In the genomic region with DNA sequence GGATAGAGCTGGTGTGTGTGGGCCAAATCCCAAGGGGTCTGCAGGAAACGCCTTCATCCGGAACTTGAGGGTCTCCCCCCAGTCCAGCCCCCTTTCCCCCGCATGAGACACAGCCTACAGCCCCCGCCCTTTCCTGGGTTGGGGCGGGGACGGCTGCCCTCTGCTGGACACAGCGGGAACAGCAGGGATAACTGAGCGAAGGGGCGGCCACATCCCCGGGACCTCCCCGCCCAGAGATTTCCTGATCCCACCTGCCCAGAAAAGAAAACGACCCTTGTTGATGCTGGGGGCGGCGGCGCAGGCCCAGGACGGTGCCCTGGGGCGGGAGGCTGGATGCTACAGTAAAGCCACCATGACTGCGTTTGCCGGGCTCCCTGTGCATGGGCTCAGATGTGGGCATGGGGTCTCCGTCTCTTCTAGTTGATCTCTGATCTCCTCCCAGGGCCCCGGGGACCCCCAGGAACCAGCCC, we compare ENCODE assay signal across 8 cellular contexts. TPM values are rescaled to one million over a fixed set of nuclear protein-coding genes. Genes with fewer than 3 reads are reported as not detected.
DNase-seq lines count a peak whose midpoint lies in the region; ATAC-seq and TF ChIP-seq lines count a peak whose summit lies in the region.

No MANE protein-coding gene starts in this region.

- peaks cover 4% of the 10 kb centered on the region for H3K36me3 Mint-ChIP-seq in activated CD8-positive, alpha-beta T cell treated with anti-CD3 and anti-CD28 coated beads for 36 hours (ENCODE audit: low read depth)
- peaks cover 8% of the 10 kb centered on the region for H3K36me3 Mint-ChIP-seq in endothelial cell (ENCODE audit: low read depth, unreplicated experiment)

- no peak overlapping the region for H3K27ac Mint-ChIP-seq in activated CD8-positive, alpha-beta T cell treated with anti-CD3 and anti-CD28 coated beads for 36 hours
- no peak overlapping the region for H3K27ac Mint-ChIP-seq in endothelial cell (ENCODE audit: unreplicated experiment)

- no peak for TF ChIP-seq POLR2A in vagina (IDR thresholded peaks at IDR 0.05)

- no peaks in the 10 kb centered on the region for H3K9me3 ChIP-seq in neutrophil
- H3K9me3 ChIP-seq in vagina, result peaks cover 10% of the 10 kb centered on the region

- intact Hi-C loops in activated CD8-positive, alpha-beta T cell treated with anti-CD3 and anti-CD28 coated beads for 36 hours (cut with micrococcal nuclease), result loop anchor here (5.0 to 10.0 kb wide), 2 partner anchors 93 to 160 kb away; a partner anchor contains a TSS
- intact Hi-C loops in vagina (cut with DNase I), result loop anchor here (5.0 kb wide), 1 partner anchor 220 kb away; no protein-coding TSS in a partner anchor

- H3K4me1 Mint-ChIP-seq in activated CD8-positive, alpha-beta T cell treated with anti-CD3 and anti-CD28 coated beads for 36 hours (ENCODE audit: low read depth), result peaks cover 2% of the 10 kb centered on the region
- no peaks in the 10 kb centered on the region for H3K4me1 Mint-ChIP-seq in endothelial cell (ENCODE audit: unreplicated experiment)

- ATAC-seq in activated CD8-positive, alpha-beta T cell treated with anti-CD3 and anti-CD28 coated beads for 36 hours, result peak; percentile 80
- ATAC-seq in HG03280 (IDR thresholded peaks at IDR 0.05; ENCODE audit: unreplicated experiment) (no peak), GM18870 (IDR thresholded peaks at IDR 0.05; ENCODE audit: unreplicated experiment) (no peak)

- CTCF ChIA-PET in activated CD8-positive, alpha-beta T cell treated with anti-CD3 and anti-CD28 coated beads for 36 hours (lab: Charles Lee), result interaction anchor here (0.9 to 5.0 kb wide), 12 partner anchors 11 to 223 kb away, joined by 3 to 52 read pairs (median 4); no protein-coding TSS in a partner anchor

- H3K4me3 Mint-ChIP-seq in activated CD8-positive, alpha-beta T cell treated with anti-CD3 and anti-CD28 coated beads for 36 hours, result no peak overlapping the region
- no peak overlapping the region for H3K4me3 Mint-ChIP-seq in endothelial cell (ENCODE audit: unreplicated experiment)

- no peak overlapping the region for H3K27ac ChIP-seq in C4-2B
- no peak overlapping the region for H3K27ac ChIP-seq in neutrophil
- H3K27ac ChIP-seq in vagina, result no peak overlapping the region

- DNase-seq in HuH-7.5 (ENCODE audit: low spot score), result peak; percentile 96
- peak; percentile 66 for DNase-seq in activated CD8-positive, alpha-beta T cell treated with anti-CD3 and anti-CD28 coated beads for 36 hours
- DNase-seq in endothelial cell (ENCODE audit: low spot score), result peak; percentile 75
- no peak for DNase-seq in vagina (ENCODE audit: extremely low spot score in 2 of 2)

- peaks cover 14% of the 10 kb centered on the region for H3K9me3 Mint-ChIP-seq in activated CD8-positive, alpha-beta T cell treated with anti-CD3 and anti-CD28 coated beads for 36 hours
- no peaks in the 10 kb centered on the region for H3K9me3 Mint-ChIP-seq in endothelial cell (ENCODE audit: unreplicated experiment)

- POLR2A ChIA-PET in activated CD8-positive, alpha-beta T cell treated with anti-CD3 and anti-CD28 coated beads for 36 hours (lab: Charles Lee), result interaction anchor here (1.1 kb wide), 1 partner anchor 15 kb away, joined by 3 read pairs; no protein-coding TSS in a partner anchor

- H3K4me3 ChIP-seq in neutrophil (ENCODE audit: low read depth in 1 of 2, low read length in 1 of 2) (no peak overlapping the region), vagina (no peak overlapping the region)

- no peaks in the 10 kb centered on the region for H3K36me3 ChIP-seq in neutrophil
- H3K36me3 ChIP-seq in vagina, result no peaks in the 10 kb centered on the region

- H3K27me3 Mint-ChIP-seq in activated CD8-positive, alpha-beta T cell treated with anti-CD3 and anti-CD28 coated beads for 36 hours, result peaks cover 69% of the 10 kb centered on the region
- H3K27me3 Mint-ChIP-seq in endothelial cell (ENCODE audit: unreplicated experiment), result peaks cover 17% of the 10 kb centered on the region

- TF ChIP-seq CTCF in C4-2B (conservative IDR thresholded peaks at IDR 0.05) (peak; percentile 99), endothelial cell (IDR thresholded peaks at IDR 0.05; ENCODE audit: unreplicated experiment) (peak; percentile 94), neutrophil (IDR thresholded peaks at IDR 0.05) (peak; percentile 91), vagina (IDR thresholded peaks at IDR 0.05) (peak; percentile 76 to 88 (median 82))
- peak; percentile 95 for TF ChIP-seq CTCF in activated CD8-positive, alpha-beta T cell treated with anti-CD3 and anti-CD28 coated beads for 36 hours (IDR thresholded peaks at IDR 0.05)

- H3K4me1 ChIP-seq in neutrophil (ENCODE audit: control insufficient read depth in 1 of 2, insufficient read depth in 1 of 2, low read depth in 1 of 2, low read length in 1 of 2) (no peaks in the 10 kb centered on the region), vagina (no peaks in the 10 kb centered on the region)

- H3K27me3 ChIP-seq in neutrophil (peaks cover 100% of the 10 kb centered on the region), vagina (peaks cover 6% of the 10 kb centered on the region)

RNA-seq across cellular contexts. Expression of a gene that starts 14.2 kb away (rescaled TPM):
- not detected for total RNA-seq in activated CD8-positive, alpha-beta T cell treated with anti-CD3 and anti-CD28 coated beads for 36 hours
- not detected for total RNA-seq in endothelial cell (ENCODE audit: unreplicated experiment)
- not detected for total RNA-seq in vagina

RNA-seq across cellular contexts. Expression of a gene that starts 44.6 kb away (rescaled TPM):
- total RNA-seq in activated CD8-positive, alpha-beta T cell treated with anti-CD3 and anti-CD28 coated beads for 36 hours, result 1 to 10 TPM; 5.8 to 8.2 TPM
- total RNA-seq in endothelial cell (ENCODE audit: unreplicated experiment) (0.69 TPM), vagina (3.2 TPM)

Comparison
In these comparisons a context has a peak if more than half of its experiments do, and no peak if none do; other contexts are left out.
1. DNase-seq: peak in HuH-7.5 (single experiment), activated CD8-positive, alpha-beta T cell treated with anti-CD3 and anti-CD28 coated beads for 36 hours (single experiment) and endothelial cell (single experiment); none in vagina (0 of 2).
2. Peak in every context shown above with its lines, with median percentiles within 50 percentile points of each other: CTCF ChIP-seq.